8 cellular contexts compared by ENCODE assay signal in genomic region chr5:151222769-151223446, GRCh38. TPM values are rescaled to one million over a fixed set of nuclear protein-coding genes. Genes with fewer than 3 reads are reported as not detected.
DNase-seq lines count a peak whose midpoint lies in the region; ATAC-seq, FAIRE-seq and TF ChIP-seq lines count a peak whose summit lies in the region.

No MANE protein-coding gene starts in this region.

- peak; percentile 66 for ATAC-seq in HG02610 (IDR thresholded peaks at IDR 0.05; ENCODE audit: unreplicated experiment)
- ATAC-seq in left lung = peak; percentile 82

- H3K4me2 ChIP-seq in OCI-LY3 (ENCODE audit: low read length) = peak overlapping the region; percentile 99
- peak overlapping the region; percentile 85 for H3K4me2 ChIP-seq in astrocyte (ENCODE audit: low read length)

- no peak overlapping the region for H2AFZ ChIP-seq in OCI-LY3 (ENCODE audit: low read depth, low read length)
- H2AFZ ChIP-seq in astrocyte (ENCODE audit: low read depth, low read length) = peak overlapping the region; percentile 68

- no peak for TF ChIP-seq POLR2A in suprapubic skin (IDR thresholded peaks at IDR 0.05)

- H3K4me1 Mint-ChIP-seq in astrocyte (ENCODE audit: low read depth, unreplicated experiment) = peaks cover 2% of the 10 kb centered on the region

- TF ChIP-seq EP300 in suprapubic skin (IDR thresholded peaks at IDR 0.05) = no peak

- TF ChIP-seq CTCF in OCI-LY3 (IDR thresholded peaks at IDR 0.05; ENCODE audit: low read depth, low read length) = no peak
- TF ChIP-seq CTCF in astrocyte (IDR thresholded peaks at IDR 0.05; ENCODE audit: insufficient read depth, low read depth, low read length) = no peak
- TF ChIP-seq CTCF in left lung (IDR thresholded peaks at IDR 0.05) = no peak
- TF ChIP-seq CTCF in suprapubic skin (IDR thresholded peaks at IDR 0.05) = no peak

- H4K20me1 ChIP-seq in OCI-LY3 (ENCODE audit: insufficient read depth, low read length) (peaks cover 16% of the 10 kb centered on the region; the same call in 1 of the 2 replicates), astrocyte (ENCODE audit: insufficient read depth, low read length) (no peaks in the 10 kb centered on the region)

- peak overlapping the region; percentile 79 for H3K4me3 Mint-ChIP-seq in astrocyte (ENCODE audit: unreplicated experiment)

- H3K27ac Mint-ChIP-seq in astrocyte (ENCODE audit: unreplicated experiment) = no peak overlapping the region

- peak overlapping the region; percentile 99 for H3K9ac ChIP-seq in OCI-LY3 (ENCODE audit: low read length)
- H3K9ac ChIP-seq in astrocyte (ENCODE audit: low read length) = no peak overlapping the region

- no peak for DNase-seq in GM18507 (ENCODE audit: extremely low spot score, insufficient read length, low read depth)
- DNase-seq in astrocyte (ENCODE audit: low read depth) = no peak
- DNase-seq in left lung = peak; percentile 69 to 81
- DNase-seq in suprapubic skin (ENCODE audit: low spot score in 2 of 2) = peak in 1 of 2 donors; percentile 70
- DNase-seq in pons (ENCODE audit: low spot score) = no peak
- DNase-seq in epidermal melanocyte (ENCODE audit: insufficient read length, low spot score) = no peak

- H3K27ac ChIP-seq in OCI-LY3 (ENCODE audit: low read length) (peak overlapping the region; percentile 85), astrocyte (ENCODE audit: low read depth, low read length) (no peak overlapping the region), left lung (peak overlapping the region; percentile 71 to 92), suprapubic skin (peak overlapping the region; percentile 14)

- peaks cover 17% of the 10 kb centered on the region for H3K27me3 Mint-ChIP-seq in astrocyte (ENCODE audit: low read depth, unreplicated experiment)

- no peaks in the 10 kb centered on the region for H3K36me3 Mint-ChIP-seq in astrocyte (ENCODE audit: low read depth, unreplicated experiment)

- H3K79me2 ChIP-seq in OCI-LY3 (ENCODE audit: low read length) (peaks cover 60% of the 10 kb centered on the region), astrocyte (ENCODE audit: insufficient read depth, low read length) (no peaks in the 10 kb centered on the region)

- H3K36me3 ChIP-seq in OCI-LY3 (replicated peaks; ENCODE audit: low read depth, low read length) (peaks cover 14% of the 10 kb centered on the region), astrocyte (ENCODE audit: insufficient read depth, low read length) (no peaks in the 10 kb centered on the region), left lung (no peaks in the 10 kb centered on the region), suprapubic skin (no peaks in the 10 kb centered on the region)

- intact Hi-C loops in left lung (cut with DNase I) = no loop called here

- H3K27me3 ChIP-seq in OCI-LY3 (ENCODE audit: low read depth, low read length) (no peaks in the 10 kb centered on the region), astrocyte (ENCODE audit: insufficient read depth, low read length) (no peaks in the 10 kb centered on the region), left lung (no peaks in the 10 kb centered on the region), suprapubic skin (no peaks in the 10 kb centered on the region)

- peaks cover 48% of the 10 kb centered on the region for H3K4me1 ChIP-seq in OCI-LY3 (ENCODE audit: low read length)
- H3K4me1 ChIP-seq in astrocyte (ENCODE audit: insufficient read depth, low read length) = no peaks in the 10 kb centered on the region
- peaks cover 0 to 69% of the 10 kb centered on the region in 2 donors for H3K4me1 ChIP-seq in left lung
- peaks cover 23% of the 10 kb centered on the region for H3K4me1 ChIP-seq in suprapubic skin

- WGBS in suprapubic skin = 28% methylated on average over 4 of the region's 4 CpGs

- no peaks in the 10 kb centered on the region for H3K9me3 Mint-ChIP-seq in astrocyte (ENCODE audit: unreplicated experiment)

- FAIRE-seq in GM18507 (lab: Jason Lieb, UNC) (peak; percentile 92), astrocyte (lab: Jason Lieb, UNC) (no peak)

- H3K9me3 ChIP-seq in OCI-LY3 (ENCODE audit: insufficient read depth, low read length) (no peaks in the 10 kb centered on the region), astrocyte (ENCODE audit: insufficient read depth, low read depth, low read length) (no peaks in the 10 kb centered on the region), left lung (no peaks in the 10 kb centered on the region), suprapubic skin (no peaks in the 10 kb centered on the region)

- H3K4me3 ChIP-seq in OCI-LY3 (ENCODE audit: low read length) = peak overlapping the region; percentile 100
- peak overlapping the region; percentile 58 for H3K4me3 ChIP-seq in astrocyte (ENCODE audit: insufficient read depth, low read depth, low read length)
- H3K4me3 ChIP-seq in left lung = peak overlapping the region; percentile 72 to 76
- peak overlapping the region; percentile 74 for H3K4me3 ChIP-seq in suprapubic skin

RNA-seq across cellular contexts. Expression of gene CCDC69, which starts 1.0 kb away (rescaled TPM):
- total RNA-seq in astrocyte (2.0 and 4.1 TPM in 2 replicates), left lung (10 to 100 TPM; 34.6 to 66.4 TPM), suprapubic skin (10 to 100 TPM; 11.5 to 32.3 (median 26.8) TPM)

RNA-seq across cellular contexts. Expression of gene GM2A, which starts 30.1 kb away (rescaled TPM):
- 19.5 and 23.4 TPM in 2 replicates for total RNA-seq in astrocyte
- 10 to 100 TPM; 66.1 to 70.0 TPM for total RNA-seq in left lung
- total RNA-seq in suprapubic skin = 100 to 1,000 TPM in 3 of 4 donors, 10 to 100 TPM in 1; 99.3 to 167 (median 126) TPM

Comparison
In these comparisons a context has a peak if more than half of its experiments do, and no peak if none do; other contexts are left out.
1. DNase-seq: peak in left lung (2 of 2); none in GM18507 (single experiment), astrocyte (single experiment), pons (single experiment) and epidermal melanocyte (single experiment).
2. Peak in every context shown above with its lines, with median percentiles within 50 percentile points of each other: H3K4me3 ChIP-seq.